ENCODE assay signal across 1 cellular context in the genomic region with DNA sequence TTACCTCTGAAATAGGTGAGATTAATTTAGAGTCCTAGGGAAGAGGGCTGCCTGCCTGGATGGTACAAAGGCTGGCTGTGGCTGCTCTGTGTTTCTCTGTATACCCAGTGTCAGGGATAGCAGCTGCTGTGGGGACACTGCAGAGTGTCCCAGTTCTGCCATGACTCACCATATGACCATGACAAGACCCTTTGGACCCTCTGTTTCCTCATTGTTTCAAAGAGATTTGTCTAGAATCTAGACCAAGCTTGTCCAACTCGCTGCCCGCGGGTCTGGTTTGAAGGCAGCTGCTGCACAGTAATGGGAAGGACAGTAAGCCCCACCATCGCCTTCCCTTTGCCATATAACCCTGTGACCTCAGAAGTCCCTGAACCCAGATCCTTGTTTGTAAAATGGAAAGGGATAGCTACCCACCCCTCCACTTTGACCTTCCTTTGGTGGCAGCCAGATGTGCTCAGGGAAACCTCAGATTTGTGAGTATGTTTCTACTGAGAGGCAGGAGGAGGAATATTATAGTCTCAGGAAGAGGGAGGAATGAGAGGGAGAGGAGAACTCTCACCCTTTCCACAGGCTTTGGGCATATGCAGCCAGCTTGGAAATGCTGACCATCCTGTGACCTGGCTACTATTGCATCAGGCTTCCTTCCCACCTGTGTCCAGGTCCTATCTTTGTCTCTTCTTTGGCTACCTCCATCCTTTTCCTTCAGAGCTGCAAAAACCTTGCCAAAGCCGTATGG.
TF ChIP-seq lines count a peak whose summit lies in the region.

No MANE protein-coding gene starts in this region.

TF ChIP-seq in HepG2, 621 proteins besides CTCF, POLR2A, EP300 and RAD21 (continued from another document and continues in another):
- TF ChIP-seq HNF4G (IDR thresholded peaks at IDR 0.05; ENCODE audit: borderline replicate concordance, low read depth, low read length) (peak; percentile 44; the same call in 1 of the 2 replicates), HNF4G (CRISPR knock-in tag; IDR thresholded peaks at IDR 0.05; ENCODE audit: borderline replicate concordance, low read depth) (no peak), ZBTB3 (CRISPR knock-in tag; IDR thresholded peaks at IDR 0.05; ENCODE audit: borderline replicate concordance, low read depth) (no peak), ZNF747 (CRISPR knock-in tag; IDR thresholded peaks at IDR 0.05; ENCODE audit: borderline replicate concordance) (no peak), ZNF20 (CRISPR knock-in tag; IDR thresholded peaks at IDR 0.05) (no peak), SIX4 (CRISPR knock-in tag; IDR thresholded peaks at IDR 0.05) (no peak), CREB1 (IDR thresholded peaks at IDR 0.05) (peak; percentile 71; the same call in 1 of the 2 replicates), CREB1 (CRISPR knock-in tag; IDR thresholded peaks at IDR 0.05) (no peak), ADNP (CRISPR knock-in tag; IDR thresholded peaks at IDR 0.05) (no peak), FOSL1 (CRISPR knock-in tag; IDR thresholded peaks at IDR 0.05; ENCODE audit: borderline replicate concordance) (peak; percentile 76), ISX (CRISPR knock-in tag; conservative IDR thresholded peaks at IDR 0.05) (no peak), NFKB2 (CRISPR knock-in tag; IDR thresholded peaks at IDR 0.05; ENCODE audit: borderline replicate concordance) (no peak), LCORL (IDR thresholded peaks at IDR 0.05) (no peak), LCORL (CRISPR knock-in tag; IDR thresholded peaks at IDR 0.05) (peak; percentile 22; the same call in 1 of the 2 replicates), ZNF772 (CRISPR knock-in tag; IDR thresholded peaks at IDR 0.05) (no peak), TCF7 (IDR thresholded peaks at IDR 0.05; ENCODE audit: low read depth) (peak; percentile 22; the same call in 1 of the 2 replicates), SCMH1 (CRISPR knock-in tag; IDR thresholded peaks at IDR 0.05; ENCODE audit: borderline replicate concordance) (no peak), ISL2 (CRISPR knock-in tag; IDR thresholded peaks at IDR 0.05) (no peak), SMARCC2 (IDR thresholded peaks at IDR 0.05) (0 out of 2 replicates have a peak, but pooled peaks have one; percentile 51), ZNF570 (CRISPR knock-in tag; IDR thresholded peaks at IDR 0.05; ENCODE audit: borderline replicate concordance) (no peak), TAF15 (IDR thresholded peaks at IDR 0.05; ENCODE audit: low read depth, low read length, poor library complexity, severe bottlenecking) (no peak), ZNF761 (CRISPR knock-in tag; conservative IDR thresholded peaks at IDR 0.05) (no peak), SNAPC2 (CRISPR knock-in tag; IDR thresholded peaks at IDR 0.05) (no peak)
- TF ChIP-seq, protein P1, sequence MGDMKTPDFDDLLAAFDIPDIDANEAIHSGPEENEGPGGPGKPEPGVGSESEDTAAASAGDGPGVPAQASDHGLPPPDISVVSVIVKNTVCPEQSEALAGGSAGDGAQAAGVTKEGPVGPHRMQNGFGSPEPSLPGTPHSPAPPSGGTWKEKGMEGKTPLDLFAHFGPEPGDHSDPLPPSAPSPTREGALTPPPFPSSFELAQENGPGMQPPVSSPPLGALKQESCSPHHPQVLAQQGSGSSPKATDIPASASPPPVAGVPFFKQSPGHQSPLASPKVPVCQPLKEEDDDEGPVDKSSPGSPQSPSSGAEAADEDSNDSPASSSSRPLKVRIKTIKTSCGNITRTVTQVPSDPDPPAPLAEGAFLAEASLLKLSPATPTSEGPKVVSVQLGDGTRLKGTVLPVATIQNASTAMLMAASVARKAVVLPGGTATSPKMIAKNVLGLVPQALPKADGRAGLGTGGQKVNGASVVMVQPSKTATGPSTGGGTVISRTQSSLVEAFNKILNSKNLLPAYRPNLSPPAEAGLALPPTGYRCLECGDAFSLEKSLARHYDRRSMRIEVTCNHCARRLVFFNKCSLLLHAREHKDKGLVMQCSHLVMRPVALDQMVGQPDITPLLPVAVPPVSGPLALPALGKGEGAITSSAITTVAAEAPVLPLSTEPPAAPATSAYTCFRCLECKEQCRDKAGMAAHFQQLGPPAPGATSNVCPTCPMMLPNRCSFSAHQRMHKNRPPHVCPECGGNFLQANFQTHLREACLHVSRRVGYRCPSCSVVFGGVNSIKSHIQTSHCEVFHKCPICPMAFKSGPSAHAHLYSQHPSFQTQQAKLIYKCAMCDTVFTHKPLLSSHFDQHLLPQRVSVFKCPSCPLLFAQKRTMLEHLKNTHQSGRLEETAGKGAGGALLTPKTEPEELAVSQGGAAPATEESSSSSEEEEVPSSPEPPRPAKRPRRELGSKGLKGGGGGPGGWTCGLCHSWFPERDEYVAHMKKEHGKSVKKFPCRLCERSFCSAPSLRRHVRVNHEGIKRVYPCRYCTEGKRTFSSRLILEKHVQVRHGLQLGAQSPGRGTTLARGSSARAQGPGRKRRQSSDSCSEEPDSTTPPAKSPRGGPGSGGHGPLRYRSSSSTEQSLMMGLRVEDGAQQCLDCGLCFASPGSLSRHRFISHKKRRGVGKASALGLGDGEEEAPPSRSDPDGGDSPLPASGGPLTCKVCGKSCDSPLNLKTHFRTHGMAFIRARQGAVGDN (CRISPR knock-in tag; IDR thresholded peaks at IDR 0.05): no peak; the same call in 1 of the 2 replicates
- TF ChIP-seq, protein P2, sequence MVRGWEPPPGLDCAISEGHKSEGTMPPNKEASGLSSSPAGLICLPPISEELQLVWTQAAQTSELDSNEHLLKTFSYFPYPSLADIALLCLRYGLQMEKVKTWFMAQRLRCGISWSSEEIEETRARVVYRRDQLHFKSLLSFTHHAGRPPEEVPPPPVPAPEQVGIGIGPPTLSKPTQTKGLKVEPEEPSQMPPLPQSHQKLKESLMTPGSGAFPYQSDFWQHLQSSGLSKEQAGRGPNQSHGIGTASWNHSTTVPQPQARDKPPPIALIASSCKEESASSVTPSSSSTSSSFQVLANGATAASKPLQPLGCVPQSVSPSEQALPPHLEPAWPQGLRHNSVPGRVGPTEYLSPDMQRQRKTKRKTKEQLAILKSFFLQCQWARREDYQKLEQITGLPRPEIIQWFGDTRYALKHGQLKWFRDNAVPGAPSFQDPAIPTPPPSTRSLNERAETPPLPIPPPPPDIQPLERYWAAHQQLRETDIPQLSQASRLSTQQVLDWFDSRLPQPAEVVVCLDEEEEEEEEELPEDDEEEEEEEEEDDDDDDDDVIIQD (CRISPR knock-in tag; IDR thresholded peaks at IDR 0.05; ENCODE audit: low read depth): peak; percentile 82; the same call in 1 of the 2 replicates
- TF ChIP-seq, protein P3, sequence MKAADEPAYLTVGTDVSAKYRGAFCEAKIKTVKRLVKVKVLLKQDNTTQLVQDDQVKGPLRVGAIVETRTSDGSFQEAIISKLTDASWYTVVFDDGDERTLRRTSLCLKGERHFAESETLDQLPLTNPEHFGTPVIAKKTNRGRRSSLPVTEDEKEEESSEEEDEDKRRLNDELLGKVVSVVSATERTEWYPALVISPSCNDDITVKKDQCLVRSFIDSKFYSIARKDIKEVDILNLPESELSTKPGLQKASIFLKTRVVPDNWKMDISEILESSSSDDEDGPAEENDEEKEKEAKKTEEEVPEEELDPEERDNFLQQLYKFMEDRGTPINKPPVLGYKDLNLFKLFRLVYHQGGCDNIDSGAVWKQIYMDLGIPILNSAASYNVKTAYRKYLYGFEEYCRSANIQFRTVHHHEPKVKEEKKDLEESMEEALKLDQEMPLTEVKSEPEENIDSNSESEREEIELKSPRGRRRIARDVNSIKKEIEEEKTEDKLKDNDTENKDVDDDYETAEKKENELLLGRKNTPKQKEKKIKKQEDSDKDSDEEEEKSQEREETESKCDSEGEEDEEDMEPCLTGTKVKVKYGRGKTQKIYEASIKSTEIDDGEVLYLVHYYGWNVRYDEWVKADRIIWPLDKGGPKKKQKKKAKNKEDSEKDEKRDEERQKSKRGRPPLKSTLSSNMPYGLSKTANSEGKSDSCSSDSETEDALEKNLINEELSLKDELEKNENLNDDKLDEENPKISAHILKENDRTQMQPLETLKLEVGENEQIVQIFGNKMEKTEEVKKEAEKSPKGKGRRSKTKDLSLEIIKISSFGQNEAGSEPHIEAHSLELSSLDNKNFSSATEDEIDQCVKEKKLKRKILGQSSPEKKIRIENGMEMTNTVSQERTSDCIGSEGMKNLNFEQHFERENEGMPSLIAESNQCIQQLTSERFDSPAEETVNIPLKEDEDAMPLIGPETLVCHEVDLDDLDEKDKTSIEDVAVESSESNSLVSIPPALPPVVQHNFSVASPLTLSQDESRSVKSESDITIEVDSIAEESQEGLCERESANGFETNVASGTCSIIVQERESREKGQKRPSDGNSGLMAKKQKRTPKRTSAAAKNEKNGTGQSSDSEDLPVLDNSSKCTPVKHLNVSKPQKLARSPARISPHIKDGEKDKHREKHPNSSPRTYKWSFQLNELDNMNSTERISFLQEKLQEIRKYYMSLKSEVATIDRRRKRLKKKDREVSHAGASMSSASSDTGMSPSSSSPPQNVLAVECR (CRISPR knock-in tag; IDR thresholded peaks at IDR 0.05; ENCODE audit: borderline replicate concordance): no peak; the same call in 1 of the 2 replicates
- TF ChIP-seq, protein P4, sequence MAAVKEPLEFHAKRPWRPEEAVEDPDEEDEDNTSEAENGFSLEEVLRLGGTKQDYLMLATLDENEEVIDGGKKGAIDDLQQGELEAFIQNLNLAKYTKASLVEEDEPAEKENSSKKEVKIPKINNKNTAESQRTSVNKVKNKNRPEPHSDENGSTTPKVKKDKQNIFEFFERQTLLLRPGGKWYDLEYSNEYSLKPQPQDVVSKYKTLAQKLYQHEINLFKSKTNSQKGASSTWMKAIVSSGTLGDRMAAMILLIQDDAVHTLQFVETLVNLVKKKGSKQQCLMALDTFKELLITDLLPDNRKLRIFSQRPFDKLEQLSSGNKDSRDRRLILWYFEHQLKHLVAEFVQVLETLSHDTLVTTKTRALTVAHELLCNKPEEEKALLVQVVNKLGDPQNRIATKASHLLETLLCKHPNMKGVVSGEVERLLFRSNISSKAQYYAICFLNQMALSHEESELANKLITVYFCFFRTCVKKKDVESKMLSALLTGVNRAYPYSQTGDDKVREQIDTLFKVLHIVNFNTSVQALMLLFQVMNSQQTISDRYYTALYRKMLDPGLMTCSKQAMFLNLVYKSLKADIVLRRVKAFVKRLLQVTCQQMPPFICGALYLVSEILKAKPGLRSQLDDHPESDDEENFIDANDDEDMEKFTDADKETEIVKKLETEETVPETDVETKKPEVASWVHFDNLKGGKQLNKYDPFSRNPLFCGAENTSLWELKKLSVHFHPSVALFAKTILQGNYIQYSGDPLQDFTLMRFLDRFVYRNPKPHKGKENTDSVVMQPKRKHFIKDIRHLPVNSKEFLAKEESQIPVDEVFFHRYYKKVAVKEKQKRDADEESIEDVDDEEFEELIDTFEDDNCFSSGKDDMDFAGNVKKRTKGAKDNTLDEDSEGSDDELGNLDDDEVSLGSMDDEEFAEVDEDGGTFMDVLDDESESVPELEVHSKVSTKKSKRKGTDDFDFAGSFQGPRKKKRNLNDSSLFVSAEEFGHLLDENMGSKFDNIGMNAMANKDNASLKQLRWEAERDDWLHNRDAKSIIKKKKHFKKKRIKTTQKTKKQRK (IDR thresholded peaks at IDR 0.05; ENCODE audit: low read length): no peak
- TF ChIP-seq, protein P5, sequence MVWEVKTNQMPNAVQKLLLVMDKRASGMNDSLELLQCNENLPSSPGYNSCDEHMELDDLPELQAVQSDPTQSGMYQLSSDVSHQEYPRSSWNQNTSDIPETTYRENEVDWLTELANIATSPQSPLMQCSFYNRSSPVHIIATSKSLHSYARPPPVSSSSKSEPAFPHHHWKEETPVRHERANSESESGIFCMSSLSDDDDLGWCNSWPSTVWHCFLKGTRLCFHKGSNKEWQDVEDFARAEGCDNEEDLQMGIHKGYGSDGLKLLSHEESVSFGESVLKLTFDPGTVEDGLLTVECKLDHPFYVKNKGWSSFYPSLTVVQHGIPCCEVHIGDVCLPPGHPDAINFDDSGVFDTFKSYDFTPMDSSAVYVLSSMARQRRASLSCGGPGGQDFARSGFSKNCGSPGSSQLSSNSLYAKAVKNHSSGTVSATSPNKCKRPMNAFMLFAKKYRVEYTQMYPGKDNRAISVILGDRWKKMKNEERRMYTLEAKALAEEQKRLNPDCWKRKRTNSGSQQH (CRISPR knock-in tag; IDR thresholded peaks at IDR 0.05; ENCODE audit: low read depth): no peak
- TF ChIP-seq, protein P6, sequence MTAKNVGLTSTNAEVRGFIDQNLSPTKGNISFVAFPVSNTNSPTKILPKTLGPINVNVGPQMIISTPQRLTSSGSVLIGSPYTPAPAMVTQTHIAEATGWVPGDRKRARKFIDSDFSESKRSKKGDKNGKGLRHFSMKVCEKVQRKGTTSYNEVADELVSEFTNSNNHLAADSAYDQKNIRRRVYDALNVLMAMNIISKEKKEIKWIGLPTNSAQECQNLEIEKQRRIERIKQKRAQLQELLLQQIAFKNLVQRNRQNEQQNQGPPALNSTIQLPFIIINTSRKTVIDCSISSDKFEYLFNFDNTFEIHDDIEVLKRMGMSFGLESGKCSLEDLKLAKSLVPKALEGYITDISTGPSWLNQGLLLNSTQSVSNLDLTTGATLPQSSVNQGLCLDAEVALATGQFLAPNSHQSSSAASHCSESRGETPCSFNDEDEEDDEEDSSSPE (CRISPR knock-in tag; IDR thresholded peaks at IDR 0.05): no peak
- TF ChIP-seq, protein P7, sequence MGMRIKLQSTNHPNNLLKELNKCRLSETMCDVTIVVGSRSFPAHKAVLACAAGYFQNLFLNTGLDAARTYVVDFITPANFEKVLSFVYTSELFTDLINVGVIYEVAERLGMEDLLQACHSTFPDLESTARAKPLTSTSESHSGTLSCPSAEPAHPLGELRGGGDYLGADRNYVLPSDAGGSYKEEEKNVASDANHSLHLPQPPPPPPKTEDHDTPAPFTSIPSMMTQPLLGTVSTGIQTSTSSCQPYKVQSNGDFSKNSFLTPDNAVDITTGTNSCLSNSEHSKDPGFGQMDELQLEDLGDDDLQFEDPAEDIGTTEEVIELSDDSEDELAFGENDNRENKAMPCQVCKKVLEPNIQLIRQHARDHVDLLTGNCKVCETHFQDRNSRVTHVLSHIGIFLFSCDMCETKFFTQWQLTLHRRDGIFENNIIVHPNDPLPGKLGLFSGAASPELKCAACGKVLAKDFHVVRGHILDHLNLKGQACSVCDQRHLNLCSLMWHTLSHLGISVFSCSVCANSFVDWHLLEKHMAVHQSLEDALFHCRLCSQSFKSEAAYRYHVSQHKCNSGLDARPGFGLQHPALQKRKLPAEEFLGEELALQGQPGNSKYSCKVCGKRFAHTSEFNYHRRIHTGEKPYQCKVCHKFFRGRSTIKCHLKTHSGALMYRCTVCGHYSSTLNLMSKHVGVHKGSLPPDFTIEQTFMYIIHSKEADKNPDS (CRISPR knock-in tag; IDR thresholded peaks at IDR 0.05): no peak
- TF ChIP-seq, protein P8, sequence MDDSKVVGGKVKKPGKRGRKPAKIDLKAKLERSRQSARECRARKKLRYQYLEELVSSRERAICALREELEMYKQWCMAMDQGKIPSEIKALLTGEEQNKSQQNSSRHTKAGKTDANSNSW (CRISPR knock-in tag; IDR thresholded peaks at IDR 0.05; ENCODE audit: borderline replicate concordance): no peak
- TF ChIP-seq, protein P9, sequence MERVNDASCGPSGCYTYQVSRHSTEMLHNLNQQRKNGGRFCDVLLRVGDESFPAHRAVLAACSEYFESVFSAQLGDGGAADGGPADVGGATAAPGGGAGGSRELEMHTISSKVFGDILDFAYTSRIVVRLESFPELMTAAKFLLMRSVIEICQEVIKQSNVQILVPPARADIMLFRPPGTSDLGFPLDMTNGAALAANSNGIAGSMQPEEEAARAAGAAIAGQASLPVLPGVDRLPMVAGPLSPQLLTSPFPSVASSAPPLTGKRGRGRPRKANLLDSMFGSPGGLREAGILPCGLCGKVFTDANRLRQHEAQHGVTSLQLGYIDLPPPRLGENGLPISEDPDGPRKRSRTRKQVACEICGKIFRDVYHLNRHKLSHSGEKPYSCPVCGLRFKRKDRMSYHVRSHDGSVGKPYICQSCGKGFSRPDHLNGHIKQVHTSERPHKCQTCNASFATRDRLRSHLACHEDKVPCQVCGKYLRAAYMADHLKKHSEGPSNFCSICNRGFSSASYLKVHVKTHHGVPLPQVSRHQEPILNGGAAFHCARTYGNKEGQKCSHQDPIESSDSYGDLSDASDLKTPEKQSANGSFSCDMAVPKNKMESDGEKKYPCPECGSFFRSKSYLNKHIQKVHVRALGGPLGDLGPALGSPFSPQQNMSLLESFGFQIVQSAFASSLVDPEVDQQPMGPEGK (CRISPR knock-in tag; IDR thresholded peaks at IDR 0.05): no peak
